Comparison of ENCODE assay signal across 8 cellular contexts in the genomic region with DNA sequence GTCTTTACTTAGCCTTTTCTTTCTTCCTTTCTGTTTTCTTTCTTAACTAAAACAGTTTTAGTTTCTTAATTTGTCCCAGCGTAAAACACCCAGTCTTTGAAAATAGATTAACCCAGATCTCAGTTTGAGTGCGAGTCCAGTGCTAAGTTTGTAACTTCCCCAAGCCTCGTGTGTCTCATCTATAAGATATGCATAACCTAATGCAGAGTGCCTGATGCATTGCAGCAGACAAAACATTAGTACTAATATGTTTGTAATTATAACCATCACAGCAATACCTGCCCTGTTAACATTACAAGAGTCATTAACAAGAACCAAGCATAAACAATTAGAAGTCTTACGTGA. TPM values are rescaled to one million over a fixed set of nuclear protein-coding genes. Genes with fewer than 3 reads are reported as not detected.
DNase-seq lines count a peak whose midpoint lies in the region; ATAC-seq and TF ChIP-seq lines count a peak whose summit lies in the region.

No MANE protein-coding gene starts in this region.

- peaks cover 0 to 21% (median 8%) of the 10 kb centered on the region in 4 donors for H3K4me1 ChIP-seq in tibial artery

- DNase-seq in NCI-H1092 treated with DMSO at 0.1 percent for 48 hours (lab: John Stamatoyannopoulos, UW): peak; percentile 49
- DNase-seq in NCI-H1092 (lab: John Stamatoyannopoulos, UW): no peak
- DNase-seq in Kasumi-1 (lab: John Stamatoyannopoulos, UW): peak; percentile 6 to 16
- peak; percentile 52 for DNase-seq in astrocyte of the spinal cord (ENCODE audit: low read depth, low spot score)
- DNase-seq in left lobe of liver (ENCODE audit: low spot score): no peak
- DNase-seq in tibial artery: no peak
- no peak for DNase-seq in hippocampal formation (lab: John Stamatoyannopoulos, UW)
- no peak for DNase-seq in ecto neural progenitor cell (ENCODE audit: low spot score)

- TF ChIP-seq CTCF in astrocyte of the spinal cord (IDR thresholded peaks at IDR 0.05; ENCODE audit: low read depth, low read length) (no peak), tibial artery (IDR thresholded peaks at IDR 0.05) (no peak)

- no peaks in the 10 kb centered on the region for H3K9me3 ChIP-seq in tibial artery

- in situ Hi-C loops in astrocyte of the spinal cord (cut with HindIII; ENCODE audit: low sequenced_read_pairs): no loop called here

- no peaks in the 10 kb centered on the region for H3K36me3 ChIP-seq in tibial artery

- ATAC-seq in left lobe of liver: peak; percentile 18

- peak overlapping the region; percentile 71 to 85 for H3K27ac ChIP-seq in tibial artery

- H3K27me3 ChIP-seq in tibial artery: no peaks in the 10 kb centered on the region

- intact Hi-C loops in tibial artery (cut with DNase I; ENCODE audit: low total_unique reads): loop anchor here (2.0 to 5.0 kb wide), 3 partner anchors 279 to 523 kb away; no protein-coding TSS in a partner anchor

- peak overlapping the region; percentile 62 for H3K4me3 ChIP-seq in astrocyte of the spinal cord (ENCODE audit: low read depth, low read length)
- H3K4me3 ChIP-seq in tibial artery: peak overlapping the region; percentile 56 to 58

RNA-seq across cellular contexts. Expression of gene GEMIN8, which starts 0.5 kb away (rescaled TPM):
- total RNA-seq in left lobe of liver: 7.5 TPM

Comparison
In these comparisons a context has a peak if more than half of its experiments do, and no peak if none do; other contexts are left out.
1. DNase-seq: peak in NCI-H1092 treated with DMSO at 0.1 percent for 48 hours (single experiment), Kasumi-1 (2 of 2) and astrocyte of the spinal cord (single experiment); none in NCI-H1092 (single experiment), left lobe of liver (single experiment), tibial artery (0 of 2), hippocampal formation (0 of 2) and ecto neural progenitor cell (single experiment).